In the genomic region with DNA sequence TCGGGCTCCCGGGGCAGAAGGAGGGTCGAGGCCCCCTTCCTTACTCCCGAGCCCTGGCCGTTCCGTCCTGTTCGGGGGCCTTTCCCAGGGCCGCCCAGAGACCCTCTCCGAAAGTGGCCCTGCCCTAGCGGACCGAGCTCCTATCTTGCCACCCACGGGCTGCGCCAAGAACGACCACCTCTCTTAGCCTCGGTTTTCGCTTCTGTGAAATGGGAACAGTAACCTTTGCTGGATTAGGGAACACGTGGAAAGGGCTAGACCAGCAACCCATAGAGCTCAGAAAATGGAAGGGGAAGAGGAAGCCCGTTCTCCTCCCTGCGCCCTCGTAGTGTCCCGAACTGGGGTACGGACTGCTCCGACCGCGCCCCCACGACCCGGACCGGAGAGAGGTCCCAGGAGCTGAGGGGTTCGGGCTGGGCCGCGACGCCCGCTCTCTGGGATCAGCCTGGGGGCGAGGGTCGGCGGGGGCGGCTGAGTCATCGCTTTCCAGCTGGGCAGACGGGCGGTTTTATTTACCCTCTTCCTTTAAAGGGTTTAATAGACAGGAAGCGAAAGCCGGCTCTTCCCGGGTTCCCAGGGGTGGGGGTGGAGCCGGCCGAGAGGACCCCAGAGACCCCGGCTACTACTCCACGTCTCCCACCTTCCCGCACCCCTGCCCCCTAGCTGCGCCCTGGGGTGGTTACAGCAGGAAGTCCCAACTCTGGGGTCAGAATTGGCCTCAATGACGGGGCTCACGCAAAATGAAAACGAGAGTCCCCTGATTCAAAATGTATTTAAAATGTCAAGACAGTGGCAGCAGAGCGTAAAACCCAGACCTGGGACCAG, we compare ENCODE assay signal across 1 cellular context.
TF ChIP-seq lines count a peak whose summit lies in the region.

No MANE protein-coding gene starts in this region.

TF ChIP-seq in K562, 482 proteins besides CTCF, POLR2A, EP300 and RAD21 (continued from another document and continues in another):
- TF ChIP-seq, protein P1, sequence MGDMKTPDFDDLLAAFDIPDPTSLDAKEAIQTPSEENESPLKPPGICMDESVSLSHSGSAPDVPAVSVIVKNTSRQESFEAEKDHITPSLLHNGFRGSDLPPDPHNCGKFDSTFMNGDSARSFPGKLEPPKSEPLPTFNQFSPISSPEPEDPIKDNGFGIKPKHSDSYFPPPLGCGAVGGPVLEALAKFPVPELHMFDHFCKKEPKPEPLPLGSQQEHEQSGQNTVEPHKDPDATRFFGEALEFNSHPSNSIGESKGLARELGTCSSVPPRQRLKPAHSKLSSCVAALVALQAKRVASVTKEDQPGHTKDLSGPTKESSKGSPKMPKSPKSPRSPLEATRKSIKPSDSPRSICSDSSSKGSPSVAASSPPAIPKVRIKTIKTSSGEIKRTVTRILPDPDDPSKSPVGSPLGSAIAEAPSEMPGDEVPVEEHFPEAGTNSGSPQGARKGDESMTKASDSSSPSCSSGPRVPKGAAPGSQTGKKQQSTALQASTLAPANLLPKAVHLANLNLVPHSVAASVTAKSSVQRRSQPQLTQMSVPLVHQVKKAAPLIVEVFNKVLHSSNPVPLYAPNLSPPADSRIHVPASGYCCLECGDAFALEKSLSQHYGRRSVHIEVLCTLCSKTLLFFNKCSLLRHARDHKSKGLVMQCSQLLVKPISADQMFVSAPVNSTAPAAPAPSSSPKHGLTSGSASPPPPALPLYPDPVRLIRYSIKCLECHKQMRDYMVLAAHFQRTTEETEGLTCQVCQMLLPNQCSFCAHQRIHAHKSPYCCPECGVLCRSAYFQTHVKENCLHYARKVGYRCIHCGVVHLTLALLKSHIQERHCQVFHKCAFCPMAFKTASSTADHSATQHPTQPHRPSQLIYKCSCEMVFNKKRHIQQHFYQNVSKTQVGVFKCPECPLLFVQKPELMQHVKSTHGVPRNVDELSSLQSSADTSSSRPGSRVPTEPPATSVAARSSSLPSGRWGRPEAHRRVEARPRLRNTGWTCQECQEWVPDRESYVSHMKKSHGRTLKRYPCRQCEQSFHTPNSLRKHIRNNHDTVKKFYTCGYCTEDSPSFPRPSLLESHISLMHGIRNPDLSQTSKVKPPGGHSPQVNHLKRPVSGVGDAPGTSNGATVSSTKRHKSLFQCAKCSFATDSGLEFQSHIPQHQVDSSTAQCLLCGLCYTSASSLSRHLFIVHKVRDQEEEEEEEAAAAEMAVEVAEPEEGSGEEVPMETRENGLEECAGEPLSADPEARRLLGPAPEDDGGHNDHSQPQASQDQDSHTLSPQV (IDR thresholded peaks at IDR 0.05), result peak; percentile 50; the same call in 1 of the 2 replicates
- no peak for TF ChIP-seq KLF13 (tag; IDR thresholded peaks at IDR 0.05; ENCODE audit: borderline replicate concordance, low read depth)
- TF ChIP-seq ZNF121 (CRISPR knock-in tag; conservative IDR thresholded peaks at IDR 0.05), result no peak
- no peak for TF ChIP-seq ZKSCAN1 (IDR thresholded peaks at IDR 0.05; ENCODE audit: low read depth, low read length)
- TF ChIP-seq DPF2 (IDR thresholded peaks at IDR 0.05), result peak; percentile 79
- TF ChIP-seq HNRNPUL1 (IDR thresholded peaks at IDR 0.05; ENCODE audit: low read length), result no peak
- TF ChIP-seq L3MBTL2 (IDR thresholded peaks at IDR 0.05), result peak; percentile 61; the same call in 1 of the 2 replicates
- TF ChIP-seq, protein P2, sequence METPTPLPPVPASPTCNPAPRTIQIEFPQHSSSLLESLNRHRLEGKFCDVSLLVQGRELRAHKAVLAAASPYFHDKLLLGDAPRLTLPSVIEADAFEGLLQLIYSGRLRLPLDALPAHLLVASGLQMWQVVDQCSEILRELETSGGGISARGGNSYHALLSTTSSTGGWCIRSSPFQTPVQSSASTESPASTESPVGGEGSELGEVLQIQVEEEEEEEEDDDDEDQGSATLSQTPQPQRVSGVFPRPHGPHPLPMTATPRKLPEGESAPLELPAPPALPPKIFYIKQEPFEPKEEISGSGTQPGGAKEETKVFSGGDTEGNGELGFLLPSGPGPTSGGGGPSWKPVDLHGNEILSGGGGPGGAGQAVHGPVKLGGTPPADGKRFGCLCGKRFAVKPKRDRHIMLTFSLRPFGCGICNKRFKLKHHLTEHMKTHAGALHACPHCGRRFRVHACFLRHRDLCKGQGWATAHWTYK (CRISPR knock-in tag; IDR thresholded peaks at IDR 0.05), result peak; percentile 30; the same call in 1 of the 2 replicates
- TF ChIP-seq, protein P3, sequence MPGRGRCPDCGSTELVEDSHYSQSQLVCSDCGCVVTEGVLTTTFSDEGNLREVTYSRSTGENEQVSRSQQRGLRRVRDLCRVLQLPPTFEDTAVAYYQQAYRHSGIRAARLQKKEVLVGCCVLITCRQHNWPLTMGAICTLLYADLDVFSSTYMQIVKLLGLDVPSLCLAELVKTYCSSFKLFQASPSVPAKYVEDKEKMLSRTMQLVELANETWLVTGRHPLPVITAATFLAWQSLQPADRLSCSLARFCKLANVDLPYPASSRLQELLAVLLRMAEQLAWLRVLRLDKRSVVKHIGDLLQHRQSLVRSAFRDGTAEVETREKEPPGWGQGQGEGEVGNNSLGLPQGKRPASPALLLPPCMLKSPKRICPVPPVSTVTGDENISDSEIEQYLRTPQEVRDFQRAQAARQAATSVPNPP (IDR thresholded peaks at IDR 0.05; ENCODE audit: borderline replicate concordance, insufficient read depth, insufficient read length), result no peak
- TF ChIP-seq TAF1 (IDR thresholded peaks at IDR 0.05; ENCODE audit: control insufficient read depth, extremely low read depth, insufficient read depth, low read length, severe bottlenecking), result peak; percentile 23
- TF ChIP-seq BRF1 (IDR thresholded peaks at IDR 0.05; ENCODE audit: borderline replicate concordance, extremely low read depth, insufficient read length), result no peak
- TF ChIP-seq, protein P4, sequence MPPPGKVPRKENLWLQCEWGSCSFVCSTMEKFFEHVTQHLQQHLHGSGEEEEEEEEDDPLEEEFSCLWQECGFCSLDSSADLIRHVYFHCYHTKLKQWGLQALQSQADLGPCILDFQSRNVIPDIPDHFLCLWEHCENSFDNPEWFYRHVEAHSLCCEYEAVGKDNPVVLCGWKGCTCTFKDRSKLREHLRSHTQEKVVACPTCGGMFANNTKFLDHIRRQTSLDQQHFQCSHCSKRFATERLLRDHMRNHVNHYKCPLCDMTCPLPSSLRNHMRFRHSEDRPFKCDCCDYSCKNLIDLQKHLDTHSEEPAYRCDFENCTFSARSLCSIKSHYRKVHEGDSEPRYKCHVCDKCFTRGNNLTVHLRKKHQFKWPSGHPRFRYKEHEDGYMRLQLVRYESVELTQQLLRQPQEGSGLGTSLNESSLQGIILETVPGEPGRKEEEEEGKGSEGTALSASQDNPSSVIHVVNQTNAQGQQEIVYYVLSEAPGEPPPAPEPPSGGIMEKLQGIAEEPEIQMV (tag; conservative IDR thresholded peaks at IDR 0.05; ENCODE audit: low read depth), result no peak
- TF ChIP-seq KDM2B (CRISPR knock-in tag; IDR thresholded peaks at IDR 0.05), result 0 out of 2 replicates have a peak, but pooled peaks have one; percentile 47
- TF ChIP-seq SMARCE1 (IDR thresholded peaks at IDR 0.05), result no peak; the same call in none of the 2 replicates
- peak; percentile 67 for TF ChIP-seq CHD4 (IDR thresholded peaks at IDR 0.05; ENCODE audit: insufficient read depth, insufficient replicate concordance, low read depth, low read length, poor library complexity, severe bottlenecking)
- TF ChIP-seq, protein P5, sequence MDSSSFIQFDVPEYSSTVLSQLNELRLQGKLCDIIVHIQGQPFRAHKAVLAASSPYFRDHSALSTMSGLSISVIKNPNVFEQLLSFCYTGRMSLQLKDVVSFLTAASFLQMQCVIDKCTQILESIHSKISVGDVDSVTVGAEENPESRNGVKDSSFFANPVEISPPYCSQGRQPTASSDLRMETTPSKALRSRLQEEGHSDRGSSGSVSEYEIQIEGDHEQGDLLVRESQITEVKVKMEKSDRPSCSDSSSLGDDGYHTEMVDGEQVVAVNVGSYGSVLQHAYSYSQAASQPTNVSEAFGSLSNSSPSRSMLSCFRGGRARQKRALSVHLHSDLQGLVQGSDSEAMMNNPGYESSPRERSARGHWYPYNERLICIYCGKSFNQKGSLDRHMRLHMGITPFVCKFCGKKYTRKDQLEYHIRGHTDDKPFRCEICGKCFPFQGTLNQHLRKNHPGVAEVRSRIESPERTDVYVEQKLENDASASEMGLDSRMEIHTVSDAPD (CRISPR knock-in tag; IDR thresholded peaks at IDR 0.05), result no peak
- no peak for TF ChIP-seq ZNF165 (CRISPR knock-in tag; IDR thresholded peaks at IDR 0.05; ENCODE audit: borderline replicate concordance)
- peak; percentile 92 for TF ChIP-seq FOSL1 (tag; conservative IDR thresholded peaks at IDR 0.05)
- peak; percentile 72 for TF ChIP-seq JUND (IDR thresholded peaks at IDR 0.05; ENCODE audit: borderline replicate concordance, low read depth, low read length)
- peak; percentile 59; the same call in 1 of the 3 replicates for TF ChIP-seq JUND (tag; IDR thresholded peaks at IDR 0.05; ENCODE audit: borderline replicate concordance, low read depth, low read length)
- TF ChIP-seq NFRKB (IDR thresholded peaks at IDR 0.05; ENCODE audit: low read depth), result peak; percentile 53
- no peak for TF ChIP-seq ZC3H11A (IDR thresholded peaks at IDR 0.05; ENCODE audit: low read depth, low read length)
- TF ChIP-seq, protein P6, sequence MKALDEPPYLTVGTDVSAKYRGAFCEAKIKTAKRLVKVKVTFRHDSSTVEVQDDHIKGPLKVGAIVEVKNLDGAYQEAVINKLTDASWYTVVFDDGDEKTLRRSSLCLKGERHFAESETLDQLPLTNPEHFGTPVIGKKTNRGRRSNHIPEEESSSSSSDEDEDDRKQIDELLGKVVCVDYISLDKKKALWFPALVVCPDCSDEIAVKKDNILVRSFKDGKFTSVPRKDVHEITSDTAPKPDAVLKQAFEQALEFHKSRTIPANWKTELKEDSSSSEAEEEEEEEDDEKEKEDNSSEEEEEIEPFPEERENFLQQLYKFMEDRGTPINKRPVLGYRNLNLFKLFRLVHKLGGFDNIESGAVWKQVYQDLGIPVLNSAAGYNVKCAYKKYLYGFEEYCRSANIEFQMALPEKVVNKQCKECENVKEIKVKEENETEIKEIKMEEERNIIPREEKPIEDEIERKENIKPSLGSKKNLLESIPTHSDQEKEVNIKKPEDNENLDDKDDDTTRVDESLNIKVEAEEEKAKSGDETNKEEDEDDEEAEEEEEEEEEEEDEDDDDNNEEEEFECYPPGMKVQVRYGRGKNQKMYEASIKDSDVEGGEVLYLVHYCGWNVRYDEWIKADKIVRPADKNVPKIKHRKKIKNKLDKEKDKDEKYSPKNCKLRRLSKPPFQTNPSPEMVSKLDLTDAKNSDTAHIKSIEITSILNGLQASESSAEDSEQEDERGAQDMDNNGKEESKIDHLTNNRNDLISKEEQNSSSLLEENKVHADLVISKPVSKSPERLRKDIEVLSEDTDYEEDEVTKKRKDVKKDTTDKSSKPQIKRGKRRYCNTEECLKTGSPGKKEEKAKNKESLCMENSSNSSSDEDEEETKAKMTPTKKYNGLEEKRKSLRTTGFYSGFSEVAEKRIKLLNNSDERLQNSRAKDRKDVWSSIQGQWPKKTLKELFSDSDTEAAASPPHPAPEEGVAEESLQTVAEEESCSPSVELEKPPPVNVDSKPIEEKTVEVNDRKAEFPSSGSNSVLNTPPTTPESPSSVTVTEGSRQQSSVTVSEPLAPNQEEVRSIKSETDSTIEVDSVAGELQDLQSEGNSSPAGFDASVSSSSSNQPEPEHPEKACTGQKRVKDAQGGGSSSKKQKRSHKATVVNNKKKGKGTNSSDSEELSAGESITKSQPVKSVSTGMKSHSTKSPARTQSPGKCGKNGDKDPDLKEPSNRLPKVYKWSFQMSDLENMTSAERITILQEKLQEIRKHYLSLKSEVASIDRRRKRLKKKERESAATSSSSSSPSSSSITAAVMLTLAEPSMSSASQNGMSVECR (CRISPR knock-in tag; IDR thresholded peaks at IDR 0.05), result peak; percentile 83
- no peak for TF ChIP-seq CHCHD3 (CRISPR knock-in tag; IDR thresholded peaks at IDR 0.05)
- TF ChIP-seq ZNF830 (CRISPR knock-in tag; IDR thresholded peaks at IDR 0.05), result peak; percentile 67; the same call in 1 of the 2 replicates
- TF ChIP-seq ZBTB1 (CRISPR knock-in tag; IDR thresholded peaks at IDR 0.05; ENCODE audit: borderline replicate concordance, low read depth), result peak; percentile 19; the same call in 1 of the 2 replicates
- 0 out of 2 replicates have a peak, but pooled peaks have one; percentile 26 for TF ChIP-seq LARP7 (IDR thresholded peaks at IDR 0.05)
- peak; percentile 100 for TF ChIP-seq ZBTB7A (IDR thresholded peaks at IDR 0.05; ENCODE audit: borderline replicate concordance, control insufficient read depth, low read depth, low read length)
- peak; percentile 95 for TF ChIP-seq SMARCA5 (IDR thresholded peaks at IDR 0.05)
- peak in 1 of 2 experiments; percentile 81; a peak in 2 of 4 replicates for TF ChIP-seq RCOR1 (IDR thresholded peaks at IDR 0.05; ENCODE audit: borderline replicate concordance in 1 of 2, low read depth in 2 of 2, low read length in 2 of 2)
- TF ChIP-seq KAT7 (CRISPR knock-in tag; IDR thresholded peaks at IDR 0.05; ENCODE audit: borderline replicate concordance), result 0 out of 2 replicates have a peak, but pooled peaks have one; percentile 9
- TF ChIP-seq, protein P7, sequence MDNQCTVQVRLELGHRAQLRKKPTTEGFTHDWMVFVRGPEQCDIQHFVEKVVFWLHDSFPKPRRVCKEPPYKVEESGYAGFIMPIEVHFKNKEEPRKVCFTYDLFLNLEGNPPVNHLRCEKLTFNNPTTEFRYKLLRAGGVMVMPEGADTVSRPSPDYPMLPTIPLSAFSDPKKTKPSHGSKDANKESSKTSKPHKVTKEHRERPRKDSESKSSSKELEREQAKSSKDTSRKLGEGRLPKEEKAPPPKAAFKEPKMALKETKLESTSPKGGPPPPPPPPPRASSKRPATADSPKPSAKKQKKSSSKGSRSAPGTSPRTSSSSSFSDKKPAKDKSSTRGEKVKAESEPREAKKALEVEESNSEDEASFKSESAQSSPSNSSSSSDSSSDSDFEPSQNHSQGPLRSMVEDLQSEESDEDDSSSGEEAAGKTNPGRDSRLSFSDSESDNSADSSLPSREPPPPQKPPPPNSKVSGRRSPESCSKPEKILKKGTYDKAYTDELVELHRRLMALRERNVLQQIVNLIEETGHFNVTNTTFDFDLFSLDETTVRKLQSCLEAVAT (IDR thresholded peaks at IDR 0.05), result 0 out of 4 replicates have a peak, but pooled peaks of 1 of the 2 experiments have one; percentile 26
- peak; percentile 14 to 78; a peak in 2 of 4 replicates for TF ChIP-seq HDAC1 (IDR thresholded peaks at IDR 0.05)
- TF ChIP-seq NR2C1 (IDR thresholded peaks at IDR 0.05), result no peak
- TF ChIP-seq NR2C1 (tag; IDR thresholded peaks at IDR 0.05), result no peak
- peak; percentile 70 for TF ChIP-seq C11orf30 (IDR thresholded peaks at IDR 0.05; ENCODE audit: low read depth)
- TF ChIP-seq MEF2A (IDR thresholded peaks at IDR 0.05; ENCODE audit: control insufficient read depth, low read depth, low read length), result no peak
- TF ChIP-seq PTBP1 (IDR thresholded peaks at IDR 0.05; ENCODE audit: low read depth, low read length), result peak; percentile 80; the same call in 1 of the 2 replicates
